15 cellular contexts compared by ENCODE assay signal in the genomic region with DNA sequence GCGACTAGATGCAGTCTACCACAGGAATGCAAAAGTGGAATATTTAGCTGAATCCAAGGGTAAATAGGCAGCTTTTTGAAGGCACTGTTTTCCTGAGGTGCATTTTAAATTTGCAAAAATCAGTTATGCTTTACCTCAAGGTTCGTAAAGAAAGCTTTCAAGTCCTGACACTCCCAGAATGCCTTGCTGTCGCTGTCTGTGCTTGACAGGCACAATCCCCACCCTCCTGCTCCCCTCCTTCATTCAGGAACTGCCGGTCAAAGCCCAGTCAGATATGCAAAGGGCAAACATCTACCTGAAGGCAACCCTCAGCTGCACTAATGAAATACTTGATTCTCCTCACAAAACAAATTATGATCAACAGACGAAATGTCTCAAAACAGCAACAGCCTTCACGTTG.
DNase-seq lines count a peak whose midpoint lies in the region; ATAC-seq, FAIRE-seq and TF ChIP-seq lines count a peak whose summit lies in the region.
"Had no signal": no experiment of that assay in that cellular context is flagged by ENCODE, and none has a peak within 500 bp of the region (broad histone marks: within the 10 kb centered on the region; RNA-seq: fewer than 3 reads in every experiment).

No MANE protein-coding gene starts in this region.

- no peaks in the 10 kb centered on the region for H3K36me3 ChIP-seq in HepG2 (replicated peaks in 1 of 2; ENCODE audit: control insufficient read depth in 1 of 2, insufficient read depth in 2 of 2, low read length in 2 of 2)
- no peaks in the 10 kb centered on the region for H3K36me3 ChIP-seq in right lobe of liver
- H3K36me3 ChIP-seq in neuron (ENCODE audit: insufficient read depth, low read length) = no peaks in the 10 kb centered on the region
- H3K36me3 ChIP-seq: BE2C had no signal

- H3K27me3 ChIP-seq in HepG2 (ENCODE audit: control insufficient read depth in 1 of 2, insufficient read depth in 2 of 2, low read length in 2 of 2) (no peaks in the 10 kb centered on the region; a peak in 2 of 5 replicates), right lobe of liver (no peaks in the 10 kb centered on the region), neuron (ENCODE audit: insufficient read depth, low read length) (no peaks in the 10 kb centered on the region)
- H3K27me3 ChIP-seq: BE2C had no signal

- TF ChIP-seq CTCF in HepG2 (CRISPR knock-in tag; IDR thresholded peaks at IDR 0.05) (no peak), right lobe of liver (IDR thresholded peaks at IDR 0.05) (no peak), glutamatergic neuron (IDR thresholded peaks at IDR 0.05; ENCODE audit: partially characterized antibody, unreplicated experiment) (no peak)

- H3K4me3 ChIP-seq in HepG2 (replicated peaks in 1 of 3; ENCODE audit: insufficient read depth in 1 of 3, low read depth in 2 of 3, low read length in 3 of 3) (no peak overlapping the region), right lobe of liver (no peak overlapping the region), neuron (ENCODE audit: low read length) (no peak overlapping the region)
- H3K4me3 ChIP-seq: A549 had no signal

- H3K4me1 ChIP-seq in HepG2 (ENCODE audit: insufficient read depth, low read length) (peaks cover 6% of the 10 kb centered on the region), right lobe of liver (no peaks in the 10 kb centered on the region), neuron (ENCODE audit: insufficient read depth, low read length) (no peaks in the 10 kb centered on the region)
- H3K4me1 ChIP-seq: A549 had no signal

- no TSS peak for BruUV-seq in HepG2 (replicated peaks; lab: Mats Ljungman, UMichigan)

- TF ChIP-seq POLR2A in HepG2 (IDR thresholded peaks at IDR 0.05; ENCODE audit: insufficient read depth in 1 of 2, low read depth in 2 of 2, low read length in 2 of 2) = no peak
- no peak for TF ChIP-seq POLR2A in right lobe of liver (IDR thresholded peaks at IDR 0.05)

- H3K9me3 Mint-ChIP-seq in glutamatergic neuron (ENCODE audit: unreplicated experiment) = no peaks in the 10 kb centered on the region

- peak overlapping the region; percentile 14; the same call in 1 of the 2 replicates for H3K4me2 ChIP-seq in HepG2 (ENCODE audit: low read depth, low read length)
- H3K4me2 ChIP-seq: A549 had no signal

- no peak for DNase-seq in HepG2 (ENCODE audit: low spot score)
- no peak for DNase-seq in right lobe of liver
- DNase-seq in NCI-H526 treated with DMSO at 0.1 percent for 48 hours (lab: John Stamatoyannopoulos, UW) = peak; percentile 26
- DNase-seq in DMS 273 (lab: John Stamatoyannopoulos, UW; ENCODE audit: unreplicated experiment) = no peak
- no peak for DNase-seq in GM19240 (ENCODE audit: insufficient read length, low spot score)
- DNase-seq in glutamatergic neuron = no peak
- DNase-seq: BE2C; CD4-positive, alpha-beta memory T cell; DND-41; GDM1 had no signal

- peaks cover 2% of the 10 kb centered on the region for H3K27me3 Mint-ChIP-seq in glutamatergic neuron (ENCODE audit: unreplicated experiment)

- ATAC-seq in HepG2 (no peak), right lobe of liver (no peak)
- ATAC-seq: A549 had no signal

- H3K9ac ChIP-seq in HepG2 (ENCODE audit: insufficient read depth, low read depth, low read length) = no peak overlapping the region

- intact Hi-C loops in HepG2 (cut with micrococcal nuclease; ENCODE audit: unreplicated experiment) (no loop called here), right lobe of liver (cut with DNase I) (no loop called here)

- POLR2A ChIA-PET in HepG2 (lab: Yijun Ruan, JAX) = no interaction called here

- no peak for TF ChIP-seq RAD21 in HepG2 (CRISPR knock-in tag; IDR thresholded peaks at IDR 0.05)

- peak; percentile 28 for FAIRE-seq in HepG2 (lab: Jason Lieb, UNC)
- FAIRE-seq: A549, D721Med, GM12892 had no signal

- CTCF ChIA-PET in HepG2 (lab: Yijun Ruan, JAX; ENCODE audit: low intra/inter-chr PET ratio, low total read pairs) = no interaction called here

- H3K27ac ChIP-seq in HepG2 (ENCODE audit: extremely low read length, insufficient read depth, low read length) (no peak overlapping the region), right lobe of liver (no peak overlapping the region)
- H3K27ac ChIP-seq: A549, C4-2B had no signal

- in situ Hi-C loops in HepG2 (cut with HindIII; ENCODE audit: extremely low pct_ligation_motif_present, low pct_unique_long_range_greater_than_20kb) = no loop called here

- no peaks in the 10 kb centered on the region for H3K79me2 ChIP-seq in HepG2 (ENCODE audit: insufficient read depth, low read length)

- peaks cover 6% of the 10 kb centered on the region for H3K4me1 Mint-ChIP-seq in glutamatergic neuron (ENCODE audit: low read depth, unreplicated experiment)

- H2AFZ ChIP-seq in HepG2 (ENCODE audit: low read length) (no peak overlapping the region), neuron (ENCODE audit: low read depth, low read length) (peak overlapping the region; percentile 5)

- no peaks in the 10 kb centered on the region for H3K36me3 Mint-ChIP-seq in glutamatergic neuron (ENCODE audit: unreplicated experiment)
- H3K36me3 Mint-ChIP-seq: CD4-positive, alpha-beta memory T cell had no signal

- no peak overlapping the region for H3K4me3 Mint-ChIP-seq in glutamatergic neuron (ENCODE audit: unreplicated experiment)
- H3K4me3 Mint-ChIP-seq: CD4-positive, alpha-beta memory T cell had no signal

- H4K20me1 ChIP-seq in HepG2 (ENCODE audit: insufficient read depth, low read length) = no peaks in the 10 kb centered on the region

- no peak overlapping the region for H3K27ac Mint-ChIP-seq in glutamatergic neuron (ENCODE audit: unreplicated experiment)
- H3K27ac Mint-ChIP-seq: CD4-positive, alpha-beta memory T cell had no signal

- H3K9me3 ChIP-seq in HepG2 (ENCODE audit: low read length) = no peaks in the 10 kb centered on the region
- no peaks in the 10 kb centered on the region for H3K9me3 ChIP-seq in right lobe of liver
- H3K9me3 ChIP-seq in neuron (ENCODE audit: low read length) = no peaks in the 10 kb centered on the region
- H3K9me3 ChIP-seq: A549, BE2C had no signal

- 12% methylated on average over 6 of the region's 6 CpGs for WGBS in HepG2 (ENCODE audit: low lambda C conversion rate)
- WGBS in right lobe of liver (ENCODE audit: insufficient coverage, low coverage, low lambda C conversion rate, missing lambda C conversion rate) = 15% methylated on average over 5 of the region's 6 CpGs

- TF ChIP-seq EP300 in HepG2 (IDR thresholded peaks at IDR 0.05; ENCODE audit: low read depth in 2 of 2, low read length in 2 of 2) (no peak), HepG2 (CRISPR knock-in tag; IDR thresholded peaks at IDR 0.05; ENCODE audit: borderline replicate concordance) (no peak)

TF ChIP-seq in HepG2, 621 proteins besides CTCF, POLR2A, EP300 and RAD21:
- TF ChIP-seq ZNF143 (CRISPR knock-in tag; IDR thresholded peaks at IDR 0.05) = 0 out of 2 replicates have a peak, but pooled peaks have one; percentile 50
- no peak for TF ChIP-seq MLXIP (CRISPR knock-in tag; IDR thresholded peaks at IDR 0.05; ENCODE audit: borderline replicate concordance)
